Comparison of ENCODE assay signal across 8 cellular contexts in the genomic region with DNA sequence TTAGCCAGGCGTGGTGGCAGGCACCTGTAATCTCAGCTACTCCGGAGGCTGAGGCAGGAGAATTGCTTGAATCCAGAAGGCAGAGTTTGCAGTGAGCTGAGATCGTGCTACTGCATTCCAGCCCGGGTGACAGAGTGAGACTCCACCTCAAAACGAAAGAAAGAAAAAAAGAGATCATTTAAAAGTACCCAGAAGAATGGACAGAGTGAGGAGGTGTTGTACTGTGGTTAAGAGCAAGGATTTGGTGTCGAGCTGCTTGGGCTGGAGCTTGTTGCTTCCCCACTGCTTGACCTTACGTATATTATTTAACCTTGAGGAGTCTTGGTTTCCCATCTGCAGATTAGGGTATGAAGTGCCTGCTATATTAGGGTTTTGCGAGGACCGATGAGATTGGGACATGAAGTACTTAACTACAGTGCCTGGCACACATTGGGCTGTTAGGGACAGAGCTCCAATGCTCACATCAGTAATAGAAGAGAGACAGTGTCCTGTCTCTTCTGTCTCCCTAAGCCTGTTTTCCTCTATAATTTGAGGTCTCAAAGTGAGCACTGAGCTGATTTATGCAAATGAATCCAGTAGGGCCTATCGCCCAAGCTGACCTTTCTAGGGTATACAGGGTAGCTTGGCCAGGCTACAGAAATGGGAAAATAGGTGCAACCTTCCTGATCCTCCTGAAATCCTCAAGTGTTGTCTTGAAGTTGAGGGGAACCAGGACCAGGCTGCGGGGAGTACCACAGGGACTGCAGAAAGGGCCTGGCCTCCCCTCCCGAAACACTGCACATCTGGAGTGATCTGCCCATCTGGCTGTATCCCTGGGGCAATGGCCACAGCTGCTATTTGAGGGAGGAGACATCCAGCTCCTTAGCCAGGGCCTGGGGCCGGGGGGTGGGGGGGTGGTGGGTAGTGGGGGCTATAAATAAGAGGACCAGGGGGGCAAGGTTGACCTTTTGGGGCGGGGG. TPM values are rescaled to one million over a fixed set of nuclear protein-coding genes. Genes with fewer than 3 reads are reported as not detected.
DNase-seq lines count a peak whose midpoint lies in the region; TF ChIP-seq lines count a peak whose summit lies in the region.

No MANE protein-coding gene starts in this region.

- intact Hi-C loops in uterus (cut with DNase I; ENCODE audit: low total_unique reads): no loop called here

- H3K36me3 Mint-ChIP-seq in activated naive CD4-positive, alpha-beta T cell treated with anti-CD3 and anti-CD28 coated beads, Interleukin-2, amount 50 U/mL, for 24 hours: no peaks in the 10 kb centered on the region
- H3K36me3 Mint-ChIP-seq in nephron (ENCODE audit: low read depth): no peaks in the 10 kb centered on the region

- H3K27ac Mint-ChIP-seq in activated naive CD4-positive, alpha-beta T cell treated with anti-CD3 and anti-CD28 coated beads, Interleukin-2, amount 50 U/mL, for 24 hours: peak overlapping the region; percentile 80
- H3K27ac Mint-ChIP-seq in nephron: peak overlapping the region; percentile 93 to 96 (median 95)

- H3K27me3 Mint-ChIP-seq in activated naive CD4-positive, alpha-beta T cell treated with anti-CD3 and anti-CD28 coated beads, Interleukin-2, amount 50 U/mL, for 24 hours: no peaks in the 10 kb centered on the region
- H3K27me3 Mint-ChIP-seq in nephron (ENCODE audit: low read depth): peaks cover 3% of the 10 kb centered on the region

- peaks cover 8 to 30% of the 10 kb centered on the region in 2 donors for H3K4me1 ChIP-seq in uterus

- H3K27me3 ChIP-seq in uterus: no peaks in the 10 kb centered on the region

- peaks cover 91% of the 10 kb centered on the region for H3K4me1 Mint-ChIP-seq in activated naive CD4-positive, alpha-beta T cell treated with anti-CD3 and anti-CD28 coated beads, Interleukin-2, amount 50 U/mL, for 24 hours
- H3K4me1 Mint-ChIP-seq in nephron: peaks cover 51% of the 10 kb centered on the region

- no peaks in the 10 kb centered on the region for H3K9me3 Mint-ChIP-seq in activated naive CD4-positive, alpha-beta T cell treated with anti-CD3 and anti-CD28 coated beads, Interleukin-2, amount 50 U/mL, for 24 hours
- no peaks in the 10 kb centered on the region for H3K9me3 Mint-ChIP-seq in nephron

- H3K36me3 ChIP-seq in uterus: no peaks in the 10 kb centered on the region

- no peak for TF ChIP-seq POLR2A in uterus (IDR thresholded peaks at IDR 0.05)

- no peak for TF ChIP-seq CTCF in coronary artery (IDR thresholded peaks at IDR 0.05)
- TF ChIP-seq CTCF in nephron (IDR thresholded peaks at IDR 0.05; ENCODE audit: unreplicated experiment in 3 of 3): no peak
- TF ChIP-seq CTCF in uterus (IDR thresholded peaks at IDR 0.05): no peak

- H3K4me3 ChIP-seq in coronary artery (peak overlapping the region; percentile 10), uterus (no peak overlapping the region)

- H3K9me3 ChIP-seq in uterus: no peaks in the 10 kb centered on the region

- DNase-seq in activated naive CD4-positive, alpha-beta T cell treated with anti-CD3 and anti-CD28 coated beads, Interleukin-2, amount 50 U/mL, for 16 hours: no peak
- no peak for DNase-seq in coronary artery (ENCODE audit: low spot score)
- no peak for DNase-seq in uterus
- DNase-seq in SKM-1 (lab: John Stamatoyannopoulos, UW; ENCODE audit: unreplicated experiment): no peak
- no peak for DNase-seq in activated gamma-delta T cell (lab: John Stamatoyannopoulos, UW)
- no peak for DNase-seq in activated T-cell treated with anti-CD3 and anti-CD28 coated beads for 4 hours

- H3K27ac ChIP-seq in coronary artery (peak overlapping the region; percentile 69 to 89), uterus (peak overlapping the region; percentile 87 to 99)

- no peak overlapping the region for H3K4me3 Mint-ChIP-seq in activated naive CD4-positive, alpha-beta T cell treated with anti-CD3 and anti-CD28 coated beads, Interleukin-2, amount 50 U/mL, for 24 hours
- peak overlapping the region in 1 of 3 experiments; percentile 60 for H3K4me3 Mint-ChIP-seq in nephron

RNA-seq across cellular contexts. Expression of gene HDAC7, which starts 8.6 kb away (rescaled TPM):
- 100 to 1,000 TPM in 1 of 4 donors, 10 to 100 TPM in 3; 33.0 to 191 (median 42.5) TPM for total RNA-seq in uterus

RNA-seq across cellular contexts. Expression of gene SLC48A1, which starts 55.2 kb away (rescaled TPM):
- total RNA-seq in uterus: 10 to 100 TPM in 3 of 4 donors, 1 to 10 TPM in 1; 1.3 to 50.5 (median 15.4) TPM
